ENCODE assay signal across 16 cellular contexts in the genomic region with DNA sequence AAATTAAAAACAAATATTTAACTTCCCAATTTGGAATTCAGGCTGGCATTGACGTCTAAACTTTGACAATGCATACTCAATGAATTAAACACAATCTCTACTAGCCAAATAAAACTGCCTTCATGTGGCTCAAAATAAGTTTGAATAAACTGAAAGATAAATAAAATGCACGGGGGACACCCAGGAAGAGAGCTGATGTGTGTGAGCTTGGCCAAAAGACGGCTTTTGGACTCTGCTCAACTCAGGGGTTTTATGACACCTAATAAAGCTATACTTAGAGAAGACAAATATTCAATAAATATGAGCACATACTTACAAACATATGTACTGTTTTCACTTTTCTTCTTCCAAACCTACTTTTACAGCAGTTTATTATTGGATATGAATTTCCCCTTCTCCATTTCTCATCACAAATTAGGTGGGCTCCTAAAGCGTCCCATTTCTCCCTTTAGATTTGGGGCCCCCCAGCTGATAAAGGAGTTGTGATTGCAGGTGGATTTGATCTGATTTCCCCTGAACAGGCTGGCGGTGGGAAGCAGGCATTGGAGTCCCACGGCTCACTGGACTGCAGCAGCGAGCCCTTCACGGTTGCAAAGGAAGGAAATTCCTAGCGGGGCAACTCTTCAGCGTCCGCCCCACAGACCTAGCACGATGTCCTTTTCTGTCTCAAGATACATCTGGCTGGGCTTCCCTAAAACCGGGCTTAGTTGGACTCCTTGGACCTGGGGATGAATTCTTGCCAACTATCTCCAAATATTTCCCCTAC.
DNase-seq lines count a peak whose midpoint lies in the region; ATAC-seq, FAIRE-seq and TF ChIP-seq lines count a peak whose summit lies in the region.
"Had no signal": no experiment of that assay in that cellular context is flagged by ENCODE, and none has a peak within 500 bp of the region (broad histone marks: within the 10 kb centered on the region; RNA-seq: fewer than 3 reads in every experiment).

No MANE protein-coding gene starts in this region.

- H3K4me3 ChIP-seq in BLaER1 (no peak overlapping the region), SK-N-MC (no peak overlapping the region), keratinocyte (ENCODE audit: control insufficient read depth in 2 of 3, extremely low read depth in 1 of 3, insufficient read depth in 2 of 3, low read depth in 1 of 3, low read length in 3 of 3) (no peak overlapping the region), skeletal muscle satellite cell (ENCODE audit: low read length) (peak overlapping the region; percentile 44)
- H3K4me3 ChIP-seq: PC-9 had no signal

- no peak overlapping the region for H3K27ac Mint-ChIP-seq in activated CD8-positive, alpha-beta T cell treated with anti-CD3 and anti-CD28 coated beads for 36 hours
- H3K27ac Mint-ChIP-seq: activated CD8-positive, alpha-beta T cell treated with anti-CD3 and anti-CD28 coated beads, Interleukin-2, amount 10 ng/mL, durations not matched to agents 7 days and 5 days; activated naive CD4-positive, alpha-beta T cell treated with anti-CD3 and anti-CD28 coated beads for 36 hours had no signal

- peaks cover 43% of the 10 kb centered on the region for H3K4me1 Mint-ChIP-seq in activated CD8-positive, alpha-beta T cell treated with anti-CD3 and anti-CD28 coated beads for 36 hours (ENCODE audit: low read depth)

- CTCF ChIA-PET in activated CD8-positive, alpha-beta T cell treated with anti-CD3 and anti-CD28 coated beads for 36 hours (lab: Charles Lee), result interaction anchor here (0.8 to 2.3 kb wide), 3 partner anchors 32 to 450 kb away, joined by 3 to 8 read pairs (median 3); no protein-coding TSS in a partner anchor

- H3K4me1 ChIP-seq in BLaER1 (peaks cover 58% of the 10 kb centered on the region), keratinocyte (ENCODE audit: control insufficient read depth, extremely low read depth, insufficient read depth, low read length) (peaks cover 17% of the 10 kb centered on the region), skeletal muscle satellite cell (ENCODE audit: control insufficient read depth, insufficient read depth, low read length) (peaks cover 22% of the 10 kb centered on the region)

- H3K4me2 ChIP-seq in BLaER1 (peak overlapping the region; percentile 37), keratinocyte (ENCODE audit: control insufficient read depth, extremely low read depth, insufficient read depth, low read depth, low read length) (peak overlapping the region; percentile 25), skeletal muscle satellite cell (ENCODE audit: low read length) (peak overlapping the region; percentile 62)
- H3K4me2 ChIP-seq: PC-9 had no signal

- intact Hi-C loops in activated CD8-positive, alpha-beta T cell treated with anti-CD3 and anti-CD28 coated beads for 36 hours (cut with micrococcal nuclease), result loop anchor here (5.0 kb wide), 1 partner anchor 80 kb away; the partner anchor contains the start of gene EN2

- FAIRE-seq in keratinocyte (lab: Jason Lieb, UNC), result no peak
- FAIRE-seq: islet of Langerhans had no signal

- dilution Hi-C loops in keratinocyte (cut with MboI; ENCODE audit: extremely low pct_ligation_motif_present, low sequenced_read_pairs), result no loop called here

- H2AFZ ChIP-seq in keratinocyte (ENCODE audit: control insufficient read depth, low read length), result no peak overlapping the region
- H2AFZ ChIP-seq: PC-9 had no signal

- no peak for DNase-seq in SK-N-MC (ENCODE audit: low read depth, low spot score)
- DNase-seq in keratinocyte (ENCODE audit: low read depth, low spot score), result no peak
- no peak for DNase-seq in NCI-H2171 treated with DMSO at 0.1 percent for 48 hours (lab: John Stamatoyannopoulos, UW)
- no peak for DNase-seq in activated CD8-positive, alpha-beta memory T cell treated with anti-CD3 and anti-CD28 coated beads for 24 hours
- DNase-seq in activated CD8-positive, alpha-beta T cell treated with anti-CD3 and anti-CD28 coated beads for 36 hours, result no peak
- DNase-seq: activated CD8-positive, alpha-beta T cell treated with anti-CD3 and anti-CD28 coated beads, Interleukin-2, amount 10 ng/mL, durations not matched to agents 7 days and 5 days; activated naive CD4-positive, alpha-beta T cell treated with anti-CD3 and anti-CD28 coated beads for 36 hours; CD8-positive, alpha-beta memory T cell; cerebellar nuclear complex; nucleus accumbens; PC-9; T-helper 1 cell had no signal

- H3K27me3 ChIP-seq in BLaER1 (peaks cover 100% of the 10 kb centered on the region), keratinocyte (ENCODE audit: control insufficient read depth, extremely low read depth, insufficient read depth, low read length) (peaks cover 99% of the 10 kb centered on the region), skeletal muscle satellite cell (ENCODE audit: control insufficient read depth, insufficient read depth, low read length) (peaks cover 99% of the 10 kb centered on the region)

- no peaks in the 10 kb centered on the region for H3K36me3 Mint-ChIP-seq in activated CD8-positive, alpha-beta T cell treated with anti-CD3 and anti-CD28 coated beads for 36 hours (ENCODE audit: low read depth)
- H3K36me3 Mint-ChIP-seq: CD8-positive, alpha-beta memory T cell had no signal

- no peaks in the 10 kb centered on the region for H3K9me1 ChIP-seq in keratinocyte (ENCODE audit: control insufficient read depth, extremely low read depth, insufficient read depth, low read length)

- TF ChIP-seq CTCF in keratinocyte (optimal IDR thresholded peaks at IDR 0.05 in 1 of 3, IDR thresholded peaks at IDR 0.05 in 1 of 3, conservative IDR thresholded peaks at IDR 0.05 in 1 of 3; ENCODE audit: extremely low read depth in 1 of 3, insufficient read depth in 2 of 3, low read length in 3 of 3), result no peak
- TF ChIP-seq CTCF in activated CD8-positive, alpha-beta T cell treated with anti-CD3 and anti-CD28 coated beads for 36 hours (IDR thresholded peaks at IDR 0.05), result no peak

- peaks cover 95% of the 10 kb centered on the region for H4K20me1 ChIP-seq in BLaER1
- H4K20me1 ChIP-seq in keratinocyte (ENCODE audit: control insufficient read depth, extremely low read depth, insufficient read depth, low read length), result peaks cover 11% of the 10 kb centered on the region

- POLR2A ChIA-PET in activated CD8-positive, alpha-beta T cell treated with anti-CD3 and anti-CD28 coated beads for 36 hours (lab: Charles Lee), result no interaction called here

- H3K36me3 ChIP-seq in BLaER1 (no peaks in the 10 kb centered on the region), SK-N-MC (ENCODE audit: insufficient read depth, low read length) (no peaks in the 10 kb centered on the region), keratinocyte (ENCODE audit: control insufficient read depth in 2 of 2, extremely low read depth in 1 of 2, insufficient read depth in 2 of 2, low read length in 2 of 2) (no peaks in the 10 kb centered on the region), skeletal muscle satellite cell (ENCODE audit: insufficient read depth, low read length) (no peaks in the 10 kb centered on the region)

- no peaks in the 10 kb centered on the region for H3K9me3 Mint-ChIP-seq in activated CD8-positive, alpha-beta T cell treated with anti-CD3 and anti-CD28 coated beads for 36 hours
- H3K9me3 Mint-ChIP-seq: activated naive CD4-positive, alpha-beta T cell treated with anti-CD3 and anti-CD28 coated beads for 36 hours had no signal

- H3K9me3 ChIP-seq in BLaER1 (no peaks in the 10 kb centered on the region), SK-N-MC (ENCODE audit: low read depth, low read length) (no peaks in the 10 kb centered on the region), keratinocyte (ENCODE audit: control insufficient read depth, low read depth, low read length) (no peaks in the 10 kb centered on the region), skeletal muscle satellite cell (replicated peaks; ENCODE audit: low read length) (no peaks in the 10 kb centered on the region)

- H3K79me2 ChIP-seq in keratinocyte (ENCODE audit: control insufficient read depth, insufficient read depth, low read length), result no peaks in the 10 kb centered on the region

- no peak overlapping the region for H3K4me3 Mint-ChIP-seq in activated CD8-positive, alpha-beta T cell treated with anti-CD3 and anti-CD28 coated beads for 36 hours
- H3K4me3 Mint-ChIP-seq: activated CD8-positive, alpha-beta T cell treated with anti-CD3 and anti-CD28 coated beads, Interleukin-2, amount 10 ng/mL, durations not matched to agents 7 days and 5 days; activated naive CD4-positive, alpha-beta T cell treated with anti-CD3 and anti-CD28 coated beads for 36 hours had no signal

- H3K27ac ChIP-seq in BLaER1, result no peak overlapping the region
- H3K27ac ChIP-seq in SK-N-MC, result 0 out of 2 replicates have a peak overlapping the region, but pooled peaks have one; percentile 2
- H3K27ac ChIP-seq in keratinocyte (ENCODE audit: control insufficient read depth, insufficient read depth, low read length), result no peak overlapping the region
- H3K27ac ChIP-seq: PC-9 had no signal

- H3K27me3 Mint-ChIP-seq in activated CD8-positive, alpha-beta T cell treated with anti-CD3 and anti-CD28 coated beads for 36 hours, result peaks cover 84% of the 10 kb centered on the region

- no peak for ATAC-seq in HG02610 (IDR thresholded peaks at IDR 0.05; ENCODE audit: unreplicated experiment)
- no peak for ATAC-seq in activated CD8-positive, alpha-beta T cell treated with anti-CD3 and anti-CD28 coated beads for 36 hours
- ATAC-seq: activated CD8-positive, alpha-beta T cell treated with anti-CD3 and anti-CD28 coated beads, Interleukin-2, amount 10 ng/mL, durations not matched to agents 7 days and 5 days had no signal

- H3K9ac ChIP-seq in BLaER1, result no peak overlapping the region
- H3K9ac ChIP-seq in SK-N-MC (ENCODE audit: insufficient read length), result no peak overlapping the region
- H3K9ac ChIP-seq in keratinocyte (ENCODE audit: control insufficient read depth, extremely low read depth, insufficient read depth, low read length), result no peak overlapping the region
- no peak overlapping the region for H3K9ac ChIP-seq in skeletal muscle satellite cell (ENCODE audit: low read depth, low read length)
